8 cellular contexts compared by ENCODE assay signal in the genomic region with DNA sequence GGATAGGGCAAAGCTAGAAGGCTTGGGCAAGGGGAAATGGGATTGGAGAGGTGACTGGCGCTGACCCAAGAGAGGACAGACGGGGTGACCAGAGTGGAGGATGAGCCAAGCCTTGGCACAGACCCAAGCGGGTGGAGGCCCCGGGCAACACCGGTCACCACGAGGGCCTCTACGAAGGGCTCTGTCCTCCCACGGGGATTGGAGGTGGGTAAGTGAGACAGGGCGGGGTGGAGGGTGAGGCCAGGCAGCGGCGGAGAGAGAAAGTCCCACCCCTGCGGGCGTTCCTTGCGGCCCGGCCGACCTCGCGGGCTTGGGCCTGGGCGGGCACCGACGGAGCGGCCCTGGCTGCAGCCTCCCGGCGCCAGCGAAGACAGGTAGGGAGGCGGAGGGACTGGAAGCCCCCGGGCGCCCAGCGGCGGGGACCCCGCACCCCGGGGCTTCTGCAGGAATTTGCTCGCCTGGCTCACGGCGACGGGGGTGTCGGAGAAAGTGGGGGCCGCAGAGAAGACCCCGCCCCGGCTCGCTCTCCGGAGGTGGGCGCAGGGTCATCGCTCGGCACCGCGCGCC. TPM values are rescaled to one million over a fixed set of nuclear protein-coding genes. Genes with fewer than 3 reads are reported as not detected.
DNase-seq lines count a peak whose midpoint lies in the region; ATAC-seq and TF ChIP-seq lines count a peak whose summit lies in the region.

A gene with protein sequence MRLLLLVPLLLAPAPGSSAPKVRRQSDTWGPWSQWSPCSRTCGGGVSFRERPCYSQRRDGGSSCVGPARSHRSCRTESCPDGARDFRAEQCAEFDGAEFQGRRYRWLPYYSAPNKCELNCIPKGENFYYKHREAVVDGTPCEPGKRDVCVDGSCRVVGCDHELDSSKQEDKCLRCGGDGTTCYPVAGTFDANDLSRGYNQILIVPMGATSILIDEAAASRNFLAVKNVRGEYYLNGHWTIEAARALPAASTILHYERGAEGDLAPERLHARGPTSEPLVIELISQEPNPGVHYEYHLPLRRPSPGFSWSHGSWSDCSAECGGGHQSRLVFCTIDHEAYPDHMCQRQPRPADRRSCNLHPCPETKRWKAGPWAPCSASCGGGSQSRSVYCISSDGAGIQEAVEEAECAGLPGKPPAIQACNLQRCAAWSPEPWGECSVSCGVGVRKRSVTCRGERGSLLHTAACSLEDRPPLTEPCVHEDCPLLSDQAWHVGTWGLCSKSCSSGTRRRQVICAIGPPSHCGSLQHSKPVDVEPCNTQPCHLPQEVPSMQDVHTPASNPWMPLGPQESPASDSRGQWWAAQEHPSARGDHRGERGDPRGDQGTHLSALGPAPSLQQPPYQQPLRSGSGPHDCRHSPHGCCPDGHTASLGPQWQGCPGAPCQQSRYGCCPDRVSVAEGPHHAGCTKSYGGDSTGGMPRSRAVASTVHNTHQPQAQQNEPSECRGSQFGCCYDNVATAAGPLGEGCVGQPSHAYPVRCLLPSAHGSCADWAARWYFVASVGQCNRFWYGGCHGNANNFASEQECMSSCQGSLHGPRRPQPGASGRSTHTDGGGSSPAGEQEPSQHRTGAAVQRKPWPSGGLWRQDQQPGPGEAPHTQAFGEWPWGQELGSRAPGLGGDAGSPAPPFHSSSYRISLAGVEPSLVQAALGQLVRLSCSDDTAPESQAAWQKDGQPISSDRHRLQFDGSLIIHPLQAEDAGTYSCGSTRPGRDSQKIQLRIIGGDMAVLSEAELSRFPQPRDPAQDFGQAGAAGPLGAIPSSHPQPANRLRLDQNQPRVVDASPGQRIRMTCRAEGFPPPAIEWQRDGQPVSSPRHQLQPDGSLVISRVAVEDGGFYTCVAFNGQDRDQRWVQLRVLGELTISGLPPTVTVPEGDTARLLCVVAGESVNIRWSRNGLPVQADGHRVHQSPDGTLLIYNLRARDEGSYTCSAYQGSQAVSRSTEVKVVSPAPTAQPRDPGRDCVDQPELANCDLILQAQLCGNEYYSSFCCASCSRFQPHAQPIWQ (plus strand): TSS at position 288 of the 567 bp plus-strand sequence. CDS start 2,273 bp downstream, outside the sequence.

- H3K27me3 Mint-ChIP-seq in memory B cell: peaks cover 35% of the 10 kb centered on the region
- peaks cover 88% of the 10 kb centered on the region for H3K27me3 Mint-ChIP-seq in type B pancreatic cell

- TF ChIP-seq CTCF in GM06990 (IDR thresholded peaks at IDR 0.05; ENCODE audit: insufficient read depth, low read length, poor library complexity, severe bottlenecking): no peak
- TF ChIP-seq CTCF in NB4 (IDR thresholded peaks at IDR 0.05; ENCODE audit: low read depth, low read length): no peak
- no peak for TF ChIP-seq CTCF in type B pancreatic cell (conservative IDR thresholded peaks at IDR 0.05)

- H3K27ac Mint-ChIP-seq in memory B cell: no peak within 1 kb of the TSS
- peak within 1 kb of the TSS; percentile 54 for H3K27ac Mint-ChIP-seq in type B pancreatic cell

- peak; percentile 37 for ATAC-seq in memory B cell (ENCODE audit: low read depth)
- no peak for ATAC-seq in GM21529 (IDR thresholded peaks at IDR 0.05; ENCODE audit: unreplicated experiment)
- ATAC-seq in GM18868 (IDR thresholded peaks at IDR 0.05; ENCODE audit: unreplicated experiment): no peak

- no peak for TF ChIP-seq POLR2A in NB4 (IDR thresholded peaks at IDR 0.05; ENCODE audit: extremely low read depth, insufficient read length)

- H3K4me3 ChIP-seq in GM06990 (replicated peaks; ENCODE audit: low read depth, low read length) (peak within 1 kb of the TSS; percentile 36), NB4 (ENCODE audit: low read depth, low read length) (no peak within 1 kb of the TSS)

- peak within 1 kb of the TSS; percentile 78 for H3K4me3 Mint-ChIP-seq in memory B cell
- peak within 1 kb of the TSS; percentile 87 for H3K4me3 Mint-ChIP-seq in type B pancreatic cell

- H3K36me3 Mint-ChIP-seq in memory B cell (no peaks in the 10 kb centered on the region), type B pancreatic cell (no peaks in the 10 kb centered on the region)

- DNase-seq in GM06990 (ENCODE audit: extremely low read depth, insufficient read length) (no peak), NB4 (ENCODE audit: low read depth) (peak; percentile 42), memory B cell (ENCODE audit: low spot score in 2 of 2) (peak; percentile 26 to 28), type B pancreatic cell (ENCODE audit: extremely low spot score, unreplicated experiment) (no peak), NCI-H1436 (lab: John Stamatoyannopoulos, UW) (no peak)

- H3K27ac ChIP-seq in cingulate gyrus (ENCODE audit: low read depth, low read length): peak within 1 kb of the TSS; percentile 75

- peaks cover 41% of the 10 kb centered on the region for H3K4me1 Mint-ChIP-seq in memory B cell
- H3K4me1 Mint-ChIP-seq in type B pancreatic cell (ENCODE audit: unreplicated experiment): peaks cover 29% of the 10 kb centered on the region

- H3K9me3 Mint-ChIP-seq in memory B cell (no peaks in the 10 kb centered on the region), type B pancreatic cell (no peaks in the 10 kb centered on the region)

- H3K36me3 ChIP-seq in GM06990 (ENCODE audit: control insufficient read depth, insufficient read depth, low read length): no peaks in the 10 kb centered on the region

- H3K27me3 ChIP-seq in GM06990 (replicated peaks; ENCODE audit: control insufficient read depth, insufficient read depth, low read length): peaks cover 3% of the 10 kb centered on the region; the same call in 1 of the 2 replicates

RNA-seq across cellular contexts. Expression of the gene that starts here (rescaled TPM):
- 0.99 and 2.0 TPM in 2 replicates for total RNA-seq in type B pancreatic cell (ENCODE audit: low replicate concordance)

Comparison
In these comparisons a context has a peak if more than half of its experiments do, and no peak if none do; other contexts are left out.
1. DNase-seq: peak in NB4 (single experiment) and memory B cell (2 of 2); none in GM06990 (single experiment), type B pancreatic cell (single experiment) and NCI-H1436 (single experiment).